In the genomic region with DNA sequence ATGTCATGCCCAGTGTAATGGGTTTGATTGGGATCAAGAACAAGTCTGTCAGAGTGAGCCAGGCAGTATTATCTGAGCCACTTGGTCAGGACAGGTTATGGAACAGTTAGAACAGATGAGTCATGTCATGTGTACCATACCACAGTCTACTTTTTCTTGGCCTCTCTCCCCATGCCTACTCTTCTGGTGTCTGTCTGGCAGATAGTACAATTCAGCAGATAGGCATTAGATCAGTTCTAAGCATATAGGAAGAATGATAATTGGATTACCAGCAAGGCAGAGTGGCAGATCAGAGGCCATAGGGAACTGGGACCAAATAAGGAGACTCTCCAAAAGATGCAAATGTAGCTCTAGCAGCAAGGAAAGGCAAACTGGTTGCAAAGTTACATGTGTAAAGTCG, we compare ENCODE assay signal across 8 cellular contexts. TPM values are rescaled to one million over a fixed set of nuclear protein-coding genes. Genes with fewer than 3 reads are reported as not detected.
DNase-seq lines count a peak whose midpoint lies in the region; ATAC-seq and TF ChIP-seq lines count a peak whose summit lies in the region.

No MANE protein-coding gene starts in this region.

- no peak overlapping the region for H3K27ac ChIP-seq in brain microvascular endothelial cell
- H3K27ac ChIP-seq in ascending aorta, result peak overlapping the region in 1 of 2 donors; percentile 11

- DNase-seq in brain microvascular endothelial cell (peak; percentile 67), naive B cell (no peak), ascending aorta (ENCODE audit: low spot score in 2 of 2) (no peak)
- DNase-seq in stimulated activated CD8-positive, alpha-beta memory T cell treated with anti-CD3 and anti-CD28 coated beads, Interleukin-4, amount 100 ng/mL, for 48 hours, result no peak

- H3K4me1 ChIP-seq in ascending aorta, result peaks cover 0 to 19% of the 10 kb centered on the region in 2 donors

- no peaks in the 10 kb centered on the region for H3K9me3 Mint-ChIP-seq in naive B cell

- peaks cover 11 to 15% of the 10 kb centered on the region in 2 donors for H3K36me3 Mint-ChIP-seq in naive B cell

- H3K27ac Mint-ChIP-seq in naive B cell, result peak overlapping the region in 4 of 6 donors; percentile 3 to 40 (median 21)

- in situ Hi-C loops in brain microvascular endothelial cell (cut with HindIII; ENCODE audit: low pct_ligation_motif_present, low sequenced_read_pairs), result no loop called here

- H3K27me3 Mint-ChIP-seq in naive B cell, result no peaks in the 10 kb centered on the region

- TF ChIP-seq CTCF in brain microvascular endothelial cell (IDR thresholded peaks at IDR 0.05; ENCODE audit: low read depth, low read length, missing control alignments) (no peak), ascending aorta (IDR thresholded peaks at IDR 0.05) (no peak)

- peaks cover 25 to 48% (median 46%) of the 10 kb centered on the region in 3 donors for H3K4me1 Mint-ChIP-seq in naive B cell

- no peak overlapping the region for H3K4me3 Mint-ChIP-seq in naive B cell

- ATAC-seq in GM18511 (IDR thresholded peaks at IDR 0.05; ENCODE audit: unreplicated experiment), result peak; percentile 70
- peak; percentile 58 for ATAC-seq in HG03439 (IDR thresholded peaks at IDR 0.05; ENCODE audit: unreplicated experiment)
- ATAC-seq in naive B cell (ENCODE audit: low read depth in 2 of 2), result no peak
- ATAC-seq in HG02840 (IDR thresholded peaks at IDR 0.05; ENCODE audit: low FRiP score, unreplicated experiment), result no peak
- ATAC-seq in GM18520 (IDR thresholded peaks at IDR 0.05; ENCODE audit: unreplicated experiment), result no peak

- H3K27me3 ChIP-seq in brain microvascular endothelial cell (replicated peaks), result no peaks in the 10 kb centered on the region
- no peaks in the 10 kb centered on the region for H3K27me3 ChIP-seq in ascending aorta

- intact Hi-C loops in ascending aorta (cut with DNase I), result no loop called here

- no peak overlapping the region for H3K4me3 ChIP-seq in brain microvascular endothelial cell (ENCODE audit: low read depth, low read length)
- no peak overlapping the region for H3K4me3 ChIP-seq in ascending aorta

- no peaks in the 10 kb centered on the region for H3K9me3 ChIP-seq in ascending aorta

- H3K36me3 ChIP-seq in brain microvascular endothelial cell (replicated peaks) (no peaks in the 10 kb centered on the region), ascending aorta (no peaks in the 10 kb centered on the region)

RNA-seq across cellular contexts. Expression of gene FBXO34, which starts 30.5 kb away (rescaled TPM):
- polyA plus RNA-seq in naive B cell (ENCODE audit: low read depth in 6 of 6), result 10 to 100 TPM; 22.9 to 35.2 (median 26.9) TPM
- total RNA-seq in ascending aorta, result 18.0 TPM

Comparison
In these comparisons a context has a peak if more than half of its experiments do, and no peak if none do; other contexts are left out.
1. ATAC-seq: peak in GM18511 (single experiment) and HG03439 (single experiment); none in naive B cell (0 of 2), HG02840 (single experiment) and GM18520 (single experiment).